Comparison of ENCODE assay signal across 8 cellular contexts in the genomic region with DNA sequence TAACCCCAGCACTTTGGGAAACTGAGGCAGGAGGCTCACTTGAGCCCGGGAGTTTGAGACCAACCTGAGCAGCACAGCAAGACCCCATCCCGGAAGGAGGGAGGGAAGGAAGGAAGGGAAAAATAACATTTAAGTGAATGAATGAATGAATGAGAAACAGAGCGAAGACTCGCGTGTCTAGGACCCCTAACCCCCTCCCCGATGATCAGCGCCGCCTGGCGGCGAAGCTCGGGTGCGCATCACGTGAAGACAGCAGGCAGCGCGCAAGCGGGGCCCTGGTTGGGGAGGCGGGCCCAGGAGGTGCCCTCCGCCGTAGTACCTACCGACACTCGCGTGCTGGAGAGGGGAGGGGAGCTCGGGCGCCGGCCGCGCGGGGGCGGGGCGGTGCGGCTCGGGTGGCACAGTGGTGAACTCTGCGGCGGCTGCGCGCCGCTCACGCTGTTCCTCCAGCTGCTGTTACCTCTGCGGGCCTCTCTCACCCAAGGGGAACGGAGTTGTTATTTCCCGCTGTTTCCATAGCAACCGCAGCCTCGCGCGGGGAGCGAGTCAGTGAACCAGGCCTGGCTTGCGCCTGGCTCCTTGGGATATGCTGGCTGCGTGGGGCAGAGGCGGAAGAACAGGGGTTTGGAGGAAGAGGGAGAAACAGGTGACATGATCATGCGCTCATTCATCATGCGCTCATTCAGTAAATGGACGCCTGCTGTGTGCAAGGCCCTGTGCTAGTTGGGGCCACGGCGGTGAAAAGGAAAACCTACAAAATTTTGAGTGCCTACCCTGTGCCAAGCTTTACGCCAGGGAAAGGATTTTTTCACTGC. TPM values are rescaled to one million over a fixed set of nuclear protein-coding genes. Genes with fewer than 3 reads are reported as not detected.
DNase-seq lines count a peak whose midpoint lies in the region; ATAC-seq, FAIRE-seq and TF ChIP-seq lines count a peak whose summit lies in the region.

No MANE protein-coding gene starts in this region.

- H3K27ac ChIP-seq in endothelial cell of umbilical vein (ENCODE audit: insufficient read depth, low read depth, low read length) = no peak overlapping the region

- intact Hi-C loops in endothelial cell of umbilical vein (cut with micrococcal nuclease) = loop anchor here (2.0 kb wide), 2 partner anchors 43 to 77 kb away; partner anchors contain the start of gene MRS2

- BruUV-seq in endothelial cell of umbilical vein (replicated peaks; lab: Mats Ljungman, UMichigan) = no TSS peak

- peaks cover 59% of the 10 kb centered on the region for H3K27me3 Mint-ChIP-seq in activated CD8-positive, alpha-beta memory T cell treated with anti-CD3 and anti-CD28 coated beads, Interleukin-2, amount 10 ng/mL, durations not matched to agents 7 days and 5 days
- peaks cover 13% of the 10 kb centered on the region for H3K27me3 Mint-ChIP-seq in mesothelial cell of epicardium (ENCODE audit: low read depth)

- peaks cover 11 to 31% of the 10 kb centered on the region in 2 experiments for H3K27me3 ChIP-seq in endothelial cell of umbilical vein (ENCODE audit: control insufficient read depth in 2 of 2, insufficient read depth in 2 of 2, low read length in 2 of 2)

- no peaks in the 10 kb centered on the region for H3K9me3 ChIP-seq in endothelial cell of umbilical vein (replicated peaks; ENCODE audit: control insufficient read depth, insufficient read depth, low read length)

- peak overlapping the region; percentile 36 to 45 (median 42) for H3K4me3 ChIP-seq in endothelial cell of umbilical vein (replicated peaks in 1 of 3; ENCODE audit: insufficient read depth in 1 of 3, low read depth in 1 of 3, low read length in 3 of 3)

- no peaks in the 10 kb centered on the region for H4K20me1 ChIP-seq in endothelial cell of umbilical vein (replicated peaks; ENCODE audit: control insufficient read depth, extremely low read depth, insufficient read depth, low read length)

- peak; percentile 77 for FAIRE-seq in endothelial cell of umbilical vein (lab: Jason Lieb, UNC)

- no peaks in the 10 kb centered on the region for H3K9me3 Mint-ChIP-seq in activated CD8-positive, alpha-beta memory T cell treated with anti-CD3 and anti-CD28 coated beads, Interleukin-2, amount 10 ng/mL, durations not matched to agents 7 days and 5 days (ENCODE audit: low read depth)
- no peaks in the 10 kb centered on the region for H3K9me3 Mint-ChIP-seq in mesothelial cell of epicardium

- peak overlapping the region; percentile 90 for H2AFZ ChIP-seq in endothelial cell of umbilical vein (ENCODE audit: low read depth, low read length)

- H3K36me3 ChIP-seq in endothelial cell of umbilical vein (ENCODE audit: control insufficient read depth in 2 of 2, extremely low read depth in 1 of 2, insufficient read depth in 2 of 2, low read length in 2 of 2) = no peaks in the 10 kb centered on the region

- dilution Hi-C loops in endothelial cell of umbilical vein (cut with MboI; ENCODE audit: extremely low pct_ligation_motif_present, low sequenced_read_pairs) = no loop called here

- no peaks in the 10 kb centered on the region for H3K36me3 Mint-ChIP-seq in activated CD8-positive, alpha-beta memory T cell treated with anti-CD3 and anti-CD28 coated beads, Interleukin-2, amount 10 ng/mL, durations not matched to agents 7 days and 5 days
- H3K36me3 Mint-ChIP-seq in mesothelial cell of epicardium = no peaks in the 10 kb centered on the region

- CTCF ChIA-PET in activated CD8-positive, alpha-beta memory T cell treated with anti-CD3 and anti-CD28 coated beads, Interleukin-2, amount 10 ng/mL, durations not matched to agents 7 days and 5 days (lab: Charles Lee) = interaction anchor here (0.8 to 1.4 kb wide), 6 partner anchors 10 to 225 kb away, joined by 3 to 6 read pairs (median 5); partner anchors contain the start of gene MRS2
- CTCF ChIA-PET in endothelial cell of umbilical vein (lab: Charles Lee) = interaction anchor here (0.5 to 1.8 kb wide), 11 partner anchors 10 to 192 kb away, joined by 3 to 11 read pairs (median 4); partner anchors contain the start of gene MRS2

- H3K27ac Mint-ChIP-seq in activated CD8-positive, alpha-beta memory T cell treated with anti-CD3 and anti-CD28 coated beads, Interleukin-2, amount 10 ng/mL, durations not matched to agents 7 days and 5 days = no peak overlapping the region
- peak overlapping the region; percentile 90 for H3K27ac Mint-ChIP-seq in mesothelial cell of epicardium

- no peak for TF ChIP-seq POLR2A in endothelial cell of umbilical vein (IDR thresholded peaks at IDR 0.05; ENCODE audit: low read depth, low read length)

- no peaks in the 10 kb centered on the region for H3K9me1 ChIP-seq in endothelial cell of umbilical vein (replicated peaks; ENCODE audit: control insufficient read depth, extremely low read depth, insufficient read depth, low read length)

- ATAC-seq in GM21381 (IDR thresholded peaks at IDR 0.05; ENCODE audit: unreplicated experiment) = peak; percentile 87
- ATAC-seq in activated CD8-positive, alpha-beta memory T cell treated with anti-CD3 and anti-CD28 coated beads, Interleukin-2, amount 10 ng/mL, durations not matched to agents 7 days and 5 days = peak; percentile 85

- H3K4me3 Mint-ChIP-seq in activated CD8-positive, alpha-beta memory T cell treated with anti-CD3 and anti-CD28 coated beads, Interleukin-2, amount 10 ng/mL, durations not matched to agents 7 days and 5 days = peak overlapping the region; percentile 59
- peak overlapping the region; percentile 71 for H3K4me3 Mint-ChIP-seq in mesothelial cell of epicardium

- TF ChIP-seq CTCF in endothelial cell of umbilical vein (IDR thresholded peaks at IDR 0.05; ENCODE audit: extremely low read depth in 1 of 2, insufficient read depth in 1 of 2, low read depth in 1 of 2, low read length in 2 of 2) (peak; percentile 75 to 86), mesothelial cell of epicardium (IDR thresholded peaks at IDR 0.05; ENCODE audit: unreplicated experiment) (peak; percentile 86)

- H3K4me1 Mint-ChIP-seq in activated CD8-positive, alpha-beta memory T cell treated with anti-CD3 and anti-CD28 coated beads, Interleukin-2, amount 10 ng/mL, durations not matched to agents 7 days and 5 days = peaks cover 16% of the 10 kb centered on the region
- peaks cover 23% of the 10 kb centered on the region for H3K4me1 Mint-ChIP-seq in mesothelial cell of epicardium

- H3K79me2 ChIP-seq in endothelial cell of umbilical vein (ENCODE audit: control insufficient read depth, insufficient read depth, low read length) = no peaks in the 10 kb centered on the region

- H3K4me1 ChIP-seq in endothelial cell of umbilical vein (ENCODE audit: control insufficient read depth, extremely low read depth, insufficient read depth, low read length) = peaks cover 2% of the 10 kb centered on the region

- DNase-seq in COLO668 (lab: John Stamatoyannopoulos, UW; ENCODE audit: unreplicated experiment) = peak; percentile 99
- peak; percentile 89 for DNase-seq in HT-29 (ENCODE audit: low spot score)
- DNase-seq in NOMO-1 treated with DMSO at 0.1 percent for 48 hours (lab: John Stamatoyannopoulos, UW; ENCODE audit: unreplicated experiment) = peak; percentile 64
- DNase-seq in activated CD8-positive, alpha-beta memory T cell treated with anti-CD3 and anti-CD28 coated beads, Interleukin-2, amount 10 ng/mL, durations not matched to agents 7 days and 5 days = peak; percentile 85
- peak; percentile 50 for DNase-seq in endothelial cell of umbilical vein (ENCODE audit: low read depth, low spot score)
- DNase-seq in mesothelial cell of epicardium (ENCODE audit: low spot score in 2 of 2, unreplicated experiment in 2 of 2) = peak; percentile 75 to 82
- peak; percentile 71 for DNase-seq in stimulated activated CD8-positive, alpha-beta memory T cell treated with anti-CD3 and anti-CD28 coated beads, Interleukin-15, amount 100 ng/mL, for 24 hours (ENCODE audit: low read depth)

- no peak overlapping the region for H3K9ac ChIP-seq in endothelial cell of umbilical vein (replicated peaks; ENCODE audit: extremely low read depth, insufficient read depth, low read length)

- POLR2A ChIA-PET in endothelial cell of umbilical vein (lab: Charles Lee) = no interaction called here

- peak overlapping the region; percentile 69 for H3K4me2 ChIP-seq in endothelial cell of umbilical vein (ENCODE audit: insufficient read depth, low read length)

TF ChIP-seq in endothelial cell of umbilical vein, 7 proteins besides CTCF, POLR2A, EP300 and RAD21 (continues in another document):
- TF ChIP-seq MAX (IDR thresholded peaks at IDR 0.05; ENCODE audit: insufficient read depth, insufficient read length) (no peak), GATA2 (IDR thresholded peaks at IDR 0.05; ENCODE audit: insufficient read depth, insufficient read length, low read depth, low read length) (no peak)

RNA-seq across cellular contexts. Expression of gene DCDC2, which starts 2.0 kb away (rescaled TPM):
- 0.08 TPM in 1 of 2 replicates, not detected in the other for total RNA-seq in HT-29 (2014; rRNA removed; shearing (Covaris generic))
- total RNA-seq in activated CD8-positive, alpha-beta memory T cell treated with anti-CD3 and anti-CD28 coated beads, Interleukin-2, amount 10 ng/mL, durations not matched to agents 7 days and 5 days = not detected
- total RNA-seq in endothelial cell of umbilical vein (not detected in 2 replicates), mesothelial cell of epicardium (1.4 to 1.9 TPM (median 1.4 TPM) in 3 replicates)
- polyA plus RNA-seq in endothelial cell of umbilical vein = not detected in 2 replicates
- not detected in 2 replicates for polyA plus RNA-seq in endothelial cell of umbilical vein (2011; cell fraction: cytosol; rRNA removed)
- not detected in 2 replicates for polyA plus RNA-seq in endothelial cell of umbilical vein (2011; cell fraction: nucleus; rRNA removed)
- not detected in 2 replicates for polyA plus RNA-seq in endothelial cell of umbilical vein (2012)
- not detected in 2 replicates for polyA minus RNA-seq in endothelial cell of umbilical vein
- not detected for polyA minus RNA-seq in endothelial cell of umbilical vein (2011; cell fraction: cytosol; rRNA and poly(A)+ RNA removed)
- not detected in 2 replicates for polyA minus RNA-seq in endothelial cell of umbilical vein (2011; cell fraction: nucleus; rRNA and poly(A)+ RNA removed)

RNA-seq across cellular contexts. Expression of gene MRS2, which starts 42.9 kb away (rescaled TPM):
- 14.0 and 15.3 TPM in 2 replicates for total RNA-seq in HT-29 (2014; rRNA removed; shearing (Covaris generic))
- 10 to 100 TPM; 18.4 to 22.1 TPM for total RNA-seq in activated CD8-positive, alpha-beta memory T cell treated with anti-CD3 and anti-CD28 coated beads, Interleukin-2, amount 10 ng/mL, durations not matched to agents 7 days and 5 days
- 17.2 and 21.1 TPM in 2 replicates for total RNA-seq in endothelial cell of umbilical vein
- polyA plus RNA-seq in endothelial cell of umbilical vein = 11.6 and 12.1 TPM in 2 replicates
- polyA plus RNA-seq in endothelial cell of umbilical vein (2011; cell fraction: cytosol; rRNA removed) = 9.1 and 9.4 TPM in 2 replicates
- 12.1 and 14.8 TPM in 2 replicates for polyA plus RNA-seq in endothelial cell of umbilical vein (2011; cell fraction: nucleus; rRNA removed)
- 13.8 and 17.6 TPM in 2 replicates for polyA plus RNA-seq in endothelial cell of umbilical vein (2012)
- polyA minus RNA-seq in endothelial cell of umbilical vein = 9.8 and 11.1 TPM in 2 replicates
- polyA minus RNA-seq in endothelial cell of umbilical vein (2011; cell fraction: cytosol; rRNA and poly(A)+ RNA removed) = 25.1 TPM
- 6.1 and 6.8 TPM in 2 replicates for polyA minus RNA-seq in endothelial cell of umbilical vein (2011; cell fraction: nucleus; rRNA and poly(A)+ RNA removed)
- total RNA-seq in mesothelial cell of epicardium = 27.5 to 28.3 TPM (median 27.5 TPM) in 3 replicates
